ENCODE assay signal across 19 cellular contexts in the genomic region with DNA sequence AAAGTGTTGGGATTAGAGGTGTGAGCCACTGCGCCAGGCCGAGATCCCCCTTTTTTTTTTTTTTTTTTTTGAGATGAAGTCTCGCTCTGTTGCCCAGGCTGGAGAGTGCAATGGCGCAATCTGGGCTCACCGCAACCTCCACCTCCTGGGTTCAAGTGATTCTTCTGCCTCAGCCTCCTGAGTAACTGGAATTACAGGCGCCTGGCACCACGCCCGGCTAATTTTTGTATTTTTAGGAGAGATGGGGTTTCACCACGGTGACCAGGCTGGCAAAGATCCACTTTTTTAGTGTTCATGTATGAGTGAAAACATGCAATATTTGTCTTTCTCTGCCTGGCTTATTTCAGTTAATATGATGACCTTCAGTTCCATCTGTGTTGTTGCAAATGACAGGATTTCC. TPM values are rescaled to one million over a fixed set of nuclear protein-coding genes. Genes with fewer than 3 reads are reported as not detected.
"Had no signal": no experiment of that assay in that cellular context is flagged by ENCODE, and none has a peak within 500 bp of the region (broad histone marks: within the 10 kb centered on the region; RNA-seq: fewer than 3 reads in every experiment).

No MANE protein-coding gene starts in this region.

RNA-seq across cellular contexts. Expression of a gene that starts 23.2 kb away (rescaled TPM):
- total RNA-seq: heart right ventricle, hepatocyte, kidney epithelial cell, left ventricle myocardium inferior, lower leg skin, lung, mononuclear cell, occipital lobe, ovary, pulmonary artery endothelial cell, renal cortical epithelial cell, right atrium auricular region, skeletal muscle tissue, smooth muscle cell, temporal lobe, transverse colon, upper lobe of right lung, uterus had no signal
- polyA plus RNA-seq: lung, ovary, smooth muscle cell, thymus had no signal
